In genomic region chr21:46406001-46406400, GRCh38 we compare ENCODE assay signal across 20 cellular contexts. TPM values are rescaled to one million over a fixed set of nuclear protein-coding genes. Genes with fewer than 3 reads are reported as not detected.
A peak's percentile ranks its signal among the peaks of the same experiment; 100 is the strongest.
DNase-seq lines count a peak whose midpoint lies in the region; ATAC-seq and TF ChIP-seq lines count a peak whose summit lies in the region.
"Had no signal": no experiment of that assay in that cellular context is flagged by ENCODE, and none has a peak within 500 bp of the region (broad histone marks: within the 10 kb centered on the region; RNA-seq: fewer than 3 reads in every experiment).

No MANE protein-coding gene starts in this region.

- no peaks in the 10 kb centered on the region for H3K27me3 Mint-ChIP-seq in H9 (ENCODE audit: low read depth)
- no peaks in the 10 kb centered on the region for H3K27me3 Mint-ChIP-seq in endodermal cell (ENCODE audit: insufficient read depth)

- no peaks in the 10 kb centered on the region for H3K23me2 ChIP-seq in H9 (ENCODE audit: insufficient read length, low read depth, low read length, poor library complexity, severe bottlenecking)

- H3K4me2 ChIP-seq in H9 (ENCODE audit: insufficient read depth, insufficient read length, low read length) = no peak overlapping the region

- no peaks in the 10 kb centered on the region for H3K4me1 ChIP-seq in right atrium auricular region
- peaks cover 9% of the 10 kb centered on the region; the same call in 1 of the 2 replicates for H3K4me1 ChIP-seq in H9 (ENCODE audit: insufficient read depth, low read length)
- no peaks in the 10 kb centered on the region for H3K4me1 ChIP-seq in endodermal cell (ENCODE audit: control insufficient read depth, insufficient read depth, low read length)
- H3K4me1 ChIP-seq in psoas muscle = no peaks in the 10 kb centered on the region
- H3K4me1 ChIP-seq: Peyer's patch had no signal

- no peak overlapping the region for H3K14ac ChIP-seq in H9 (ENCODE audit: insufficient read depth, low read length)

- no peaks in the 10 kb centered on the region; a peak in 1 of 5 replicates for H3K9me3 Mint-ChIP-seq in H9
- H3K9me3 Mint-ChIP-seq in endodermal cell = no peaks in the 10 kb centered on the region
- H3K9me3 Mint-ChIP-seq: CD14-positive monocyte had no signal

- no peak overlapping the region for H3K4me3 ChIP-seq in right atrium auricular region
- no peak overlapping the region for H3K4me3 ChIP-seq in endodermal cell (ENCODE audit: low read length)
- H3K4me3 ChIP-seq in psoas muscle = no peak overlapping the region
- H3K4me3 ChIP-seq: Peyer's patch had no signal

- no peak overlapping the region for H3K4ac ChIP-seq in H9 (ENCODE audit: low read depth, low read length)

- H2BK12ac ChIP-seq in H9 (ENCODE audit: insufficient read length, low read depth, low read length) = no peak overlapping the region

- H2BK20ac ChIP-seq in H9 (ENCODE audit: low read depth, low read length, poor library complexity, severe bottlenecking) = no peak overlapping the region

- H3K36me3 ChIP-seq in right atrium auricular region (peaks cover 41% of the 10 kb centered on the region), endodermal cell (ENCODE audit: control insufficient read depth, insufficient read depth, low read length) (peaks cover 64% of the 10 kb centered on the region), psoas muscle (ENCODE audit: insufficient read depth in 1 of 2, low read depth in 1 of 2) (peaks cover 0 to 91% of the 10 kb centered on the region in 2 donors)

- peak overlapping the region in 2 of 3 experiments; percentile 7 to 86; a peak in 2 of 7 replicates for H3K27ac Mint-ChIP-seq in H9
- peak overlapping the region; percentile 78 for H3K27ac Mint-ChIP-seq in endodermal cell

- no peak overlapping the region for H2AFZ ChIP-seq in H9 (ENCODE audit: low read length)

- H3K9ac ChIP-seq in H9 (ENCODE audit: extremely low read depth, insufficient read length, low read length) = no peak overlapping the region
- no peak overlapping the region for H3K9ac ChIP-seq in endodermal cell (ENCODE audit: extremely low read depth, low read length, poor library complexity, severe bottlenecking)

- H4K5ac ChIP-seq in H9 (ENCODE audit: insufficient read length, low read depth, low read length) = no peak overlapping the region

- no peak overlapping the region for H3T11ph ChIP-seq in H9 (ENCODE audit: low read length)

- no peak overlapping the region for H4K8ac ChIP-seq in H9 (replicated peaks; ENCODE audit: insufficient read length, low read depth, low read length)

- no peak overlapping the region for H4K91ac ChIP-seq in H9 (ENCODE audit: insufficient read length, low read depth, low read length)

- no peak for TF ChIP-seq CTCF in right atrium auricular region (IDR thresholded peaks at IDR 0.05)
- TF ChIP-seq CTCF in H9 (conservative IDR thresholded peaks at IDR 0.05) = no peak
- no peak for TF ChIP-seq CTCF in endodermal cell (conservative IDR thresholded peaks at IDR 0.05)
- no peak for TF ChIP-seq CTCF in psoas muscle (IDR thresholded peaks at IDR 0.05)

- intact Hi-C loops in Right ventricle myocardium superior (cut with DNase I) (no loop called here), psoas muscle (cut with DNase I) (no loop called here)

- H4K20me1 ChIP-seq in H9 (ENCODE audit: control insufficient read depth, insufficient read depth, insufficient read length) = peaks cover 2% of the 10 kb centered on the region

- no peak overlapping the region for H3K27ac ChIP-seq in right atrium auricular region
- no peak overlapping the region for H3K27ac ChIP-seq in H9 (ENCODE audit: insufficient read length, low read depth, low read length)
- H3K27ac ChIP-seq in endodermal cell (ENCODE audit: low read depth, low read length) = no peak overlapping the region
- no peak overlapping the region for H3K27ac ChIP-seq in psoas muscle
- H3K27ac ChIP-seq: Peyer's patch had no signal

- H2BK15ac ChIP-seq in H9 (ENCODE audit: low read depth, low read length) = no peak overlapping the region

- no CpG with 5 or more reads among the region's 8 CpGs for WGBS in H9 (ENCODE audit: extremely low coverage, insufficient read length, low lambda C conversion rate)
- 96% methylated on average over 7 of the region's 8 CpGs; no CpG with 5 or more reads in 1 of the 2 experiments for WGBS in endodermal cell (ENCODE audit: insufficient coverage in 1 of 2, insufficient read length in 1 of 2), 2 experiments
- 59 to 76% (median 66%) methylated on average over 8 of the region's 8 CpGs for WGBS in psoas muscle, 3 donors

- no peak overlapping the region for H3K23ac ChIP-seq in H9 (ENCODE audit: insufficient read length, low read depth, low read length)

- peaks cover 19 to 37% (median 35%) of the 10 kb centered on the region in 3 experiments for H3K36me3 Mint-ChIP-seq in H9 (ENCODE audit: insufficient read depth in 1 of 3, low read depth in 3 of 3)
- peaks cover 52% of the 10 kb centered on the region for H3K36me3 Mint-ChIP-seq in endodermal cell (ENCODE audit: low read depth)

- peaks cover 17 to 18% of the 10 kb centered on the region in 2 experiments for H3K4me1 Mint-ChIP-seq in H9
- H3K4me1 Mint-ChIP-seq in endodermal cell = peaks cover 7% of the 10 kb centered on the region
- H3K4me1 Mint-ChIP-seq: CD14-positive monocyte had no signal

- H2BK5ac ChIP-seq in H9 (ENCODE audit: insufficient read length, low read length) = no peak overlapping the region

- ATAC-seq in Right ventricle myocardium superior (ENCODE audit: poor library complexity) = no peak
- peak in 2 of 4 donors; percentile 34 to 47 for ATAC-seq in psoas muscle
- ATAC-seq in HG02885 (IDR thresholded peaks at IDR 0.05; ENCODE audit: poor library complexity, unreplicated experiment) = no peak
- no peak for ATAC-seq in HG02840 (IDR thresholded peaks at IDR 0.05; ENCODE audit: low FRiP score, unreplicated experiment)
- ATAC-seq: HCT116 had no signal

- H3K4me3 Mint-ChIP-seq in H9 (no peak overlapping the region), endodermal cell (no peak overlapping the region)
- H3K4me3 Mint-ChIP-seq: CD14-positive monocyte had no signal

- H3K18ac ChIP-seq in H9 (ENCODE audit: insufficient read length, low read depth, low read length) = no peak overlapping the region

- no peaks in the 10 kb centered on the region for H3K9me3 ChIP-seq in right atrium auricular region
- H3K9me3 ChIP-seq in H9 (ENCODE audit: control insufficient read depth, low read depth, low read length) = no peaks in the 10 kb centered on the region
- H3K9me3 ChIP-seq in endodermal cell (ENCODE audit: control insufficient read depth, low read length) = no peaks in the 10 kb centered on the region
- H3K9me3 ChIP-seq in psoas muscle = no peaks in the 10 kb centered on the region
- H3K9me3 ChIP-seq: Peyer's patch had no signal

- no peaks in the 10 kb centered on the region for H3K79me2 ChIP-seq in H9 (ENCODE audit: insufficient read depth, low read length)

- DNase-seq in Right ventricle myocardium superior (peak; percentile 20), right atrium auricular region (ENCODE audit: low spot score) (no peak), H9 (no peak), endodermal cell (no peak), psoas muscle (peak; percentile 10 to 23), epidermal melanocyte (ENCODE audit: insufficient read length, low spot score) (no peak)
- DNase-seq: EL, GF-D8, GOT3, Kasumi-1, NCI-H1417, NCI-H1694 treated with DMSO at 0.1 percent for 48 hours, NCI-H2081 treated with DMSO at 0.1 percent for 48 hours, NCI-H2171 treated with DMSO at 0.1 percent for 48 hours, NCI-H524 treated with DMSO at 0.1 percent for 48 hours, Peyer's patch had no signal

- H2BK120ac ChIP-seq in H9 (ENCODE audit: low read depth, low read length, poor library complexity, severe bottlenecking) = no peak overlapping the region

- H3K79me1 ChIP-seq in H9 (ENCODE audit: insufficient read depth, low read depth, low read length, poor library complexity, severe bottlenecking) = no peaks in the 10 kb centered on the region

- H3K27me3 ChIP-seq in right atrium auricular region (no peaks in the 10 kb centered on the region), H9 (ENCODE audit: insufficient read depth, low read length) (no peaks in the 10 kb centered on the region), endodermal cell (ENCODE audit: control insufficient read depth, insufficient read depth, low read length, poor library complexity, severe bottlenecking) (no peaks in the 10 kb centered on the region), psoas muscle (ENCODE audit: insufficient read depth in 3 of 3, low read length in 2 of 3) (no peaks in the 10 kb centered on the region)
- H3K27me3 ChIP-seq: Peyer's patch had no signal

- no peak overlapping the region for H3K56ac ChIP-seq in H9 (ENCODE audit: insufficient read length, low read depth, low read length)

- no peak overlapping the region for H2AK5ac ChIP-seq in H9 (ENCODE audit: insufficient read length, low read length)

RNA-seq across cellular contexts. Expression of gene DIP2A, which starts 52.7 kb away (rescaled TPM):
- total RNA-seq in Right ventricle myocardium superior (21.6 TPM), right atrium auricular region (10 to 100 TPM; 18.1 to 25.9 TPM), H9 (2021) (23.0 and 25.2 TPM in 2 replicates), endodermal cell (10 to 100 TPM; 51.0 to 52.2 TPM), psoas muscle (10 to 100 TPM in 3 of 4 donors, 1 to 10 TPM in 1; 8.9 to 12.2 (median 11.7) TPM)
- polyA plus RNA-seq in endodermal cell (2013, experiment 1 of 2) = 41.5 TPM
- 38.8 TPM for polyA plus RNA-seq in endodermal cell (2013, experiment 2 of 2)
- 10 to 100 TPM in 1 of 3 donors, 1 to 10 TPM in 2; 7.3 to 11.0 (median 9.2) TPM for polyA plus RNA-seq in psoas muscle

Comparison
In these comparisons a context has a peak if more than half of its experiments do, and no peak if none do; other contexts are left out.
1. DNase-seq: peak in Right ventricle myocardium superior (single experiment) and psoas muscle (2 of 2); none in right atrium auricular region (single experiment), H9 (single experiment), endodermal cell (single experiment) and epidermal melanocyte (single experiment).